24 cellular contexts compared by ENCODE assay signal in genomic region chr2:5970347-5970746, GRCh38.
"Had no signal": no experiment of that assay in that cellular context is flagged by ENCODE, and none has a peak within 500 bp of the region (broad histone marks: within the 10 kb centered on the region; RNA-seq: fewer than 3 reads in every experiment).

No MANE protein-coding gene starts in this region.

- H3K36me3 ChIP-seq: colonic mucosa, esophagus muscularis mucosa, esophagus squamous epithelium, gastrocnemius medialis, gastroesophageal sphincter, heart left ventricle, heart right ventricle had no signal

- H3K9me3 ChIP-seq: colonic mucosa, esophagus muscularis mucosa, gastrocnemius medialis, gastroesophageal sphincter, heart left ventricle, heart right ventricle had no signal

- H3K4me3 ChIP-seq: colonic mucosa, coronary artery, dorsolateral prefrontal cortex, esophagus muscularis mucosa, esophagus squamous epithelium, gastrocnemius medialis, gastroesophageal sphincter, heart left ventricle, heart right ventricle had no signal

- H3K27me3 Mint-ChIP-seq: dendritic cell treated with granulocyte-macrophage colony-stimulating factor and Interleukin-4, amounts not matched to agents 40 ng/mL and 50 ng/mL, for 4 days; effector memory CD8-positive, alpha-beta T cell had no signal

- DNase-seq: colonic mucosa; cortex of kidney; dermis blood vessel endothelial cell; dorsolateral prefrontal cortex; effector CD4-positive, alpha-beta T cell; effector CD8-positive, alpha-beta T cell; effector memory CD4-positive, alpha-beta T cell; effector memory CD8-positive, alpha-beta T cell; endodermal cell; erythroblast; esophagus squamous epithelium; foreskin fibroblast; foreskin keratinocyte; foreskin melanocyte; gastrocnemius medialis; glutamatergic neuron; heart left ventricle; heart right ventricle had no signal

- H3K27me3 ChIP-seq: colonic mucosa, dorsolateral prefrontal cortex, esophagus muscularis mucosa, esophagus squamous epithelium, foreskin keratinocyte, gastrocnemius medialis, gastroesophageal sphincter, heart left ventricle, heart right ventricle had no signal

- H3K4me1 ChIP-seq: colonic mucosa, esophagus muscularis mucosa, esophagus squamous epithelium, foreskin keratinocyte, gastrocnemius medialis, gastroesophageal sphincter, heart left ventricle, heart right ventricle had no signal

- H3K9me3 Mint-ChIP-seq: endodermal cell had no signal

- H3K27ac Mint-ChIP-seq: dendritic cell treated with granulocyte-macrophage colony-stimulating factor and Interleukin-4, amounts not matched to agents 40 ng/mL and 50 ng/mL, for 4 days; effector memory CD8-positive, alpha-beta T cell; endodermal cell had no signal

- ATAC-seq: effector memory CD8-positive, alpha-beta T cell; esophagus mucosa; foreskin keratinocyte; gastrocnemius medialis; gastroesophageal sphincter; heart left ventricle had no signal

- H3K27ac ChIP-seq: colonic mucosa, coronary artery, epithelial cell of prostate, esophagus muscularis mucosa, esophagus squamous epithelium, foreskin keratinocyte, gastrocnemius medialis, gastroesophageal sphincter, heart left ventricle, heart right ventricle had no signal

- H3K4me3 Mint-ChIP-seq: dendritic cell treated with granulocyte-macrophage colony-stimulating factor and Interleukin-4, amounts not matched to agents 40 ng/mL and 50 ng/mL, for 4 days; effector memory CD8-positive, alpha-beta T cell; endodermal cell had no signal
